24 cellular contexts compared by ENCODE assay signal in genomic region chr9:93593144-93593655, GRCh38. TPM values are rescaled to one million over a fixed set of nuclear protein-coding genes. Genes with fewer than 3 reads are reported as not detected.
DNase-seq lines count a peak whose midpoint lies in the region; ATAC-seq, FAIRE-seq and TF ChIP-seq lines count a peak whose summit lies in the region.
"Had no signal": no experiment of that assay in that cellular context is flagged by ENCODE, and none has a peak within 500 bp of the region (broad histone marks: within the 10 kb centered on the region; RNA-seq: fewer than 3 reads in every experiment).

No MANE protein-coding gene starts in this region.

- DNase-seq in left ventricle myocardium inferior (no peak), Right ventricle myocardium superior (no peak), RWPE2 (ENCODE audit: low spot score) (no peak), kidney (peak; percentile 35), superior temporal gyrus (ENCODE audit: extremely low spot score) (no peak), NCI-H510A treated with DMSO at 0.1 percent for 48 hours (lab: John Stamatoyannopoulos, UW) (no peak), OCI-LY7 (ENCODE audit: low spot score) (no peak), pons (ENCODE audit: low spot score) (no peak)
- DNase-seq: activated effector memory CD4-positive, alpha-beta T cell treated with anti-CD3 and anti-CD28 coated beads, Interleukin-2, amount 50 U/mL, for 16 hours; activated naive CD8-positive, alpha-beta T cell treated with anti-CD3 and anti-CD28 coated beads for 36 hours; anterior cingulate cortex; glutamatergic neuron; naive thymus-derived CD4-positive, alpha-beta T cell; NCI-H2171; nucleus accumbens; PC-9; SHP77 had no signal

- no TSS peak for BruUV-seq in OCI-LY7 (replicated peaks; lab: Mats Ljungman, UMichigan)

- FAIRE-seq in kidney (lab: Jason Lieb, UNC): no peak
- FAIRE-seq: G401.6, keratinocyte had no signal

- TF ChIP-seq CTCF in left ventricle myocardium inferior (IDR thresholded peaks at IDR 0.05; ENCODE audit: borderline replicate concordance) (no peak), RWPE2 (IDR thresholded peaks at IDR 0.05; ENCODE audit: poor library complexity, severe bottlenecking) (peak; percentile 0), kidney (IDR thresholded peaks at IDR 0.05; ENCODE audit: borderline replicate concordance, extremely low read depth, insufficient read depth) (no peak), OCI-LY7 (conservative IDR thresholded peaks at IDR 0.05; ENCODE audit: low read length) (no peak)

- no peak overlapping the region for H3K9ac ChIP-seq in kidney (ENCODE audit: low read length in 2 of 2)

- no peak overlapping the region for H2AFZ ChIP-seq in OCI-LY7 (ENCODE audit: low read length)
- H2AFZ ChIP-seq: PC-9 had no signal

- H3K36me3 ChIP-seq in left ventricle myocardium inferior (no peaks in the 10 kb centered on the region), RWPE2 (ENCODE audit: low read depth) (no peaks in the 10 kb centered on the region), kidney (ENCODE audit: control insufficient read depth in 1 of 2, insufficient read depth in 2 of 2, low read length in 2 of 2) (peaks cover 0 to 2% of the 10 kb centered on the region in 2 donors), OCI-LY7 (ENCODE audit: insufficient read depth, low read length) (no peaks in the 10 kb centered on the region)
- H3K36me3 ChIP-seq: breast epithelium, prostate gland, right lobe of liver, tibial nerve had no signal

- no peaks in the 10 kb centered on the region; the same call in 1 of the 2 replicates for H4K20me1 ChIP-seq in OCI-LY7 (ENCODE audit: insufficient read depth, low read length)

- H3K27ac ChIP-seq in left ventricle myocardium inferior (replicated peaks) (peak overlapping the region; percentile 50), RWPE2 (ENCODE audit: poor library complexity, severe bottlenecking) (peak overlapping the region; percentile 50), kidney (ENCODE audit: low read depth in 2 of 2, low read length in 2 of 2) (no peak overlapping the region), OCI-LY7 (ENCODE audit: low read depth, low read length, poor library complexity, severe bottlenecking) (no peak overlapping the region)
- H3K27ac ChIP-seq: C4-2B, PC-9, prostate gland, right lobe of liver, tibial nerve had no signal

- POLR2A ChIA-PET in OCI-LY7 (lab: Charles Lee): interaction anchor here (0.6 kb wide), 1 partner anchor 56 kb away, joined by 4 read pairs; no protein-coding TSS in a partner anchor

- H3K4me3 ChIP-seq in left ventricle myocardium inferior (no peak overlapping the region), RWPE2 (ENCODE audit: severe bottlenecking) (no peak overlapping the region), kidney (ENCODE audit: low read length in 2 of 2) (no peak overlapping the region), OCI-LY7 (ENCODE audit: low read depth, low read length, poor library complexity, severe bottlenecking) (no peak overlapping the region)
- H3K4me3 ChIP-seq: breast epithelium, PC-9, prostate gland, right lobe of liver, tibial nerve had no signal

- peaks cover 95% of the 10 kb centered on the region for H3K4me1 ChIP-seq in left ventricle myocardium inferior
- peaks cover 21% of the 10 kb centered on the region for H3K4me1 ChIP-seq in RWPE2 (ENCODE audit: insufficient read depth, poor library complexity, severe bottlenecking)
- H3K4me1 ChIP-seq in kidney (ENCODE audit: control insufficient read depth in 1 of 2, insufficient read depth in 1 of 2, low read depth in 1 of 2, low read length in 2 of 2): peaks cover 4 to 17% of the 10 kb centered on the region in 2 donors
- no peaks in the 10 kb centered on the region for H3K4me1 ChIP-seq in OCI-LY7 (ENCODE audit: insufficient read depth, low read length, poor library complexity, severe bottlenecking)
- H3K4me1 ChIP-seq: right lobe of liver had no signal

- intact Hi-C loops in left ventricle myocardium inferior (cut with micrococcal nuclease) (no loop called here), Right ventricle myocardium superior (cut with DNase I) (no loop called here), kidney (cut with DNase I) (no loop called here), OCI-LY7 (cut with micrococcal nuclease; ENCODE audit: unreplicated experiment) (no loop called here)

- no peaks in the 10 kb centered on the region for H3K9me2 ChIP-seq in OCI-LY7 (ENCODE audit: insufficient read depth, low read length)

- H3K27me3 ChIP-seq in left ventricle myocardium inferior (ENCODE audit: low read depth) (no peaks in the 10 kb centered on the region), RWPE2 (ENCODE audit: insufficient read depth, poor library complexity, severe bottlenecking) (no peaks in the 10 kb centered on the region)
- H3K27me3 ChIP-seq: breast epithelium, right lobe of liver, tibial nerve had no signal

- ATAC-seq in Right ventricle myocardium superior (ENCODE audit: poor library complexity) (no peak), RWPE2 (ENCODE audit: low read depth) (no peak)

- no peak overlapping the region for H3K4me2 ChIP-seq in OCI-LY7 (ENCODE audit: low read length)
- H3K4me2 ChIP-seq: PC-9 had no signal

- no peaks in the 10 kb centered on the region for H3K79me2 ChIP-seq in OCI-LY7 (ENCODE audit: insufficient read depth, low read depth, low read length)

- CTCF ChIA-PET in OCI-LY7 (lab: Charles Lee; ENCODE audit: unreplicated experiment): no interaction called here

- no peaks in the 10 kb centered on the region for H3K9me3 ChIP-seq in left ventricle myocardium inferior (replicated peaks)
- no peaks in the 10 kb centered on the region for H3K9me3 ChIP-seq in RWPE2 (ENCODE audit: severe bottlenecking)
- H3K9me3 ChIP-seq in kidney (ENCODE audit: control insufficient read depth in 1 of 2, low read length in 2 of 2): no peaks in the 10 kb centered on the region
- H3K9me3 ChIP-seq in OCI-LY7 (ENCODE audit: low read length): no peaks in the 10 kb centered on the region
- H3K9me3 ChIP-seq: breast epithelium, prostate gland, right lobe of liver, tibial nerve had no signal

RNA-seq across cellular contexts. Expression of gene PHF2, which starts 16.8 kb away (rescaled TPM):
- total RNA-seq in left ventricle myocardium inferior: 27.4 TPM
- total RNA-seq in Right ventricle myocardium superior: 25.4 TPM
- total RNA-seq in kidney: 30.7 TPM
- 10.2 TPM for polyA plus RNA-seq in kidney (ENCODE audit: insufficient read depth, low read depth, low replicate concordance)
- total RNA-seq in OCI-LY7 (2014; rRNA removed; shearing (Covaris generic)): 18.9 and 20.6 TPM in 2 replicates
- total RNA-seq in OCI-LY7 (2022): 23.7 and 24.6 TPM in 2 replicates

Comparison
In these comparisons a context has a peak if more than half of its experiments do, and no peak if none do; other contexts are left out.
1. H3K27ac ChIP-seq: peak in left ventricle myocardium inferior (single experiment) and RWPE2 (single experiment); none in kidney (0 of 2) and OCI-LY7 (single experiment).